In genomic region chr11:77147036-77147315, GRCh38 we compare ENCODE assay signal across 2 cellular contexts.
TF ChIP-seq lines count a peak whose summit lies in the region.

No MANE protein-coding gene starts in this region.

TF ChIP-seq in WTC11, 78 proteins besides CTCF, POLR2A, EP300 and RAD21:
- TF ChIP-seq AR (CRISPR knock-in tag; IDR thresholded peaks at IDR 0.05) (no peak), ELF4 (CRISPR knock-in tag; IDR thresholded peaks at IDR 0.05; ENCODE audit: low read depth) (no peak), RELA (CRISPR knock-in tag; IDR thresholded peaks at IDR 0.05; ENCODE audit: borderline replicate concordance) (no peak)

TF ChIP-seq in SK-N-SH treated with all-trans-retinoic acid at 6 μM for 48 hours, 23 proteins besides CTCF, POLR2A, EP300 and RAD21 (continued from another document):
- no peak for TF ChIP-seq TSHZ2 (CRISPR knock-in tag; IDR thresholded peaks at IDR 0.05)
